ENCODE assay signal across 28 cellular contexts in genomic region chr16:66156538-66156937, GRCh38.
"Had no signal": no experiment of that assay in that cellular context is flagged by ENCODE, and none has a peak within 500 bp of the region (broad histone marks: within the 10 kb centered on the region; RNA-seq: fewer than 3 reads in every experiment).

No MANE protein-coding gene starts in this region.

- FAIRE-seq: pancreas had no signal

- H3K27me3 ChIP-seq: neutrophil, pancreas, spleen, suprapubic skin, testis, tibial artery, transverse colon, upper lobe of right lung, uterus had no signal

- H3K9me3 ChIP-seq: neutrophil, pancreas, psoas muscle, spleen, suprapubic skin, testis, tibial artery, transverse colon, upper lobe of right lung, uterus had no signal

- H3K4me1 ChIP-seq: pancreas, psoas muscle, testis, transverse colon, uterus had no signal

- H3K27ac ChIP-seq: neutrophil, pancreas, psoas muscle, skin epidermis, spleen, suprapubic skin, testis, tibial artery, transverse colon, upper lobe of right lung, uterus had no signal

- H3K4me3 ChIP-seq: pancreas, psoas muscle, skin epidermis, smooth muscle cell, spleen, suprapubic skin, testis, tibial artery, transverse colon, upper lobe of right lung, uterus had no signal

- DNase-seq: naive thymus-derived CD4-positive, alpha-beta T cell; natural killer cell; nephron progenitor cell; nucleus accumbens; pancreas; psoas muscle; right cardiac atrium; spleen; stimulated activated CD4-positive, alpha-beta T cell treated with anti-CD3 and anti-CD28 coated beads, Interleukin-12 subunit alpha, Interleukin-12 subunit beta, amount 100 ng/mL, for 4 hours; stimulated activated CD4-positive, alpha-beta T cell treated with anti-CD3 and anti-CD28 coated beads, Interleukin-1b, Interleukin-23, amount 100 ng/mL, for 48 hours; stimulated activated CD4-positive, alpha-beta T cell treated with anti-CD3 and anti-CD28 coated beads, Interleukin-4, amount 100 ng/mL, for 1 hour; stimulated activated CD4-positive, alpha-beta T cell treated with anti-CD3 and anti-CD28 coated beads, Interleukin-4, amount 100 ng/mL, for 4 hours; stimulated activated CD8-positive, alpha-beta memory T cell treated with anti-CD3 and anti-CD28 coated beads, Interleukin-4, amount 100 ng/mL, for 48 hours; stimulated activated naive CD4-positive, alpha-beta T cell; stimulated activated naive CD8-positive, alpha-beta T cell treated with anti-CD3 and anti-CD28 coated beads, Interleukin-15, amount 100 ng/mL, for 72 hours; stimulated activated naive CD8-positive, alpha-beta T cell treated with anti-CD3 and anti-CD28 coated beads, Interleukin-15, Interleukin-2, amounts not matched to agents 100 U/mL and 50 U/mL, for 24 hours; substantia nigra; testis; transverse colon; upper lobe of right lung; uterus had no signal

- H3K4me2 ChIP-seq: smooth muscle cell had no signal

- H3K36me3 ChIP-seq: neutrophil, pancreas, spleen, suprapubic skin, tibial artery, transverse colon, upper lobe of right lung, uterus had no signal

- ATAC-seq: naive thymus-derived CD4-positive, alpha-beta T cell; natural killer cell; pancreas; psoas muscle; right cardiac atrium; sciatic nerve; stimulated activated memory B cell treated with anti-CD40 and anti-IgM and Interleukin-4, amounts not matched to agents 10 μg/mL and 1 μg/mL and 100 μg/mL, for 72 hours; stimulated activated naive CD8-positive, alpha-beta T cell treated with anti-CD3 and anti-CD28 coated beads, Interleukin-15, amount 100 ng/mL, for 72 hours; stimulated activated naive CD8-positive, alpha-beta T cell treated with anti-CD3 and anti-CD28 coated beads, Interleukin-15, Interleukin-2, amounts not matched to agents 100 U/mL and 50 U/mL, for 24 hours; upper lobe of right lung had no signal
